8 cellular contexts compared by ENCODE assay signal in genomic region chr20:57596998-57597939, GRCh38. TPM values are rescaled to one million over a fixed set of nuclear protein-coding genes. Genes with fewer than 3 reads are reported as not detected.
DNase-seq lines count a peak whose midpoint lies in the region; ATAC-seq and TF ChIP-seq lines count a peak whose summit lies in the region.

No MANE protein-coding gene starts in this region.

- H3K9me3 Mint-ChIP-seq in activated naive CD4-positive, alpha-beta T cell treated with anti-CD3 and anti-CD28 coated beads for 36 hours, result no peaks in the 10 kb centered on the region

- H3K4me3 ChIP-seq in prostate gland, result no peak overlapping the region

- no peaks in the 10 kb centered on the region for H3K4me1 ChIP-seq in prostate gland (replicated peaks)

- no peaks in the 10 kb centered on the region for H3K27me3 ChIP-seq in prostate gland (replicated peaks; ENCODE audit: insufficient read depth)

- H3K27ac ChIP-seq in prostate gland, result no peak overlapping the region

- no peak overlapping the region for H3K27ac Mint-ChIP-seq in activated naive CD4-positive, alpha-beta T cell treated with anti-CD3 and anti-CD28 coated beads for 36 hours

- H3K9me3 ChIP-seq in prostate gland, result no peaks in the 10 kb centered on the region

- no peaks in the 10 kb centered on the region for H3K36me3 ChIP-seq in prostate gland

- WGBS in prostate gland, result 30% methylated on average over 27 of the region's 39 CpGs

- peaks cover 1% of the 10 kb centered on the region for H3K4me1 Mint-ChIP-seq in activated naive CD4-positive, alpha-beta T cell treated with anti-CD3 and anti-CD28 coated beads for 36 hours (ENCODE audit: low read depth)

- H3K36me3 Mint-ChIP-seq in activated naive CD4-positive, alpha-beta T cell treated with anti-CD3 and anti-CD28 coated beads for 36 hours (ENCODE audit: low read depth), result no peaks in the 10 kb centered on the region

- intact Hi-C loops in activated naive CD4-positive, alpha-beta T cell treated with anti-CD3 and anti-CD28 coated beads for 36 hours (cut with micrococcal nuclease), result loop anchor here (1.0 to 2.0 kb wide), 5 partner anchors 58 to 612 kb away; no protein-coding TSS in a partner anchor
- intact Hi-C loops in head of caudate nucleus (cut with DNase I), result loop anchor here (2.0 to 10.0 kb wide), 2 partner anchors 222 to 612 kb away; no protein-coding TSS in a partner anchor
- intact Hi-C loops in prostate gland (cut with DNase I), result loop anchor here (1.0 to 5.0 kb wide), 2 partner anchors 55 to 613 kb away; no protein-coding TSS in a partner anchor

- H3K4me3 Mint-ChIP-seq in activated naive CD4-positive, alpha-beta T cell treated with anti-CD3 and anti-CD28 coated beads for 36 hours, result no peak overlapping the region

- DNase-seq in NCI-H1436 (lab: John Stamatoyannopoulos, UW) (peak; percentile 56), NCI-H1436 treated with DMSO at 0.1 percent for 48 hours (lab: John Stamatoyannopoulos, UW) (no peak), HPDE6-E6E7 (ENCODE audit: extremely low spot score) (peak; percentile 86), SK-N-DZ (ENCODE audit: low spot score) (peak; percentile 58), head of caudate nucleus (peak; percentile 45 to 89 (median 75)), prostate gland (ENCODE audit: low spot score) (peak; percentile 57)
- DNase-seq in activated naive CD4-positive, alpha-beta T cell treated with anti-CD3 and anti-CD28 coated beads for 36 hours, result peak; percentile 69

- peak; percentile 96 to 98 (median 98) for TF ChIP-seq CTCF in prostate gland (IDR thresholded peaks at IDR 0.05)

- ATAC-seq in GM21723 (IDR thresholded peaks at IDR 0.05; ENCODE audit: unreplicated experiment), result no peak

- TF ChIP-seq POLR2A in prostate gland (IDR thresholded peaks at IDR 0.05), result no peak

- CTCF ChIA-PET in activated naive CD4-positive, alpha-beta T cell treated with anti-CD3 and anti-CD28 coated beads for 36 hours (lab: Charles Lee), result interaction anchor here (1.0 to 1.9 kb wide), 21 partner anchors 9 to 613 kb away, joined by 3 to 7 read pairs (median 4); partner anchors contain the start of gene ZBP1

- H3K27me3 Mint-ChIP-seq in activated naive CD4-positive, alpha-beta T cell treated with anti-CD3 and anti-CD28 coated beads for 36 hours (ENCODE audit: low read depth), result no peaks in the 10 kb centered on the region

RNA-seq across cellular contexts. Expression of gene ZBP1, which starts 23.0 kb away (rescaled TPM):
- polyA plus RNA-seq in SK-N-DZ (2014; cell fraction: cytosol; rRNA removed), result not detected in 2 replicates
- polyA plus RNA-seq in SK-N-DZ (2014; cell fraction: nucleus; rRNA removed), result not detected in 2 replicates
- total RNA-seq in activated naive CD4-positive, alpha-beta T cell treated with anti-CD3 and anti-CD28 coated beads for 36 hours, result under 1 TPM in 1 of 2 experiments, not detected in 1; 0.14 TPM
- 1 to 10 TPM in 1 of 2 donors, under 1 TPM in 1; 0.14 to 8.9 TPM for total RNA-seq in prostate gland

RNA-seq across cellular contexts. Expression of gene PCK1, which starts 36.4 kb away (rescaled TPM):
- polyA plus RNA-seq in SK-N-DZ (2014; cell fraction: cytosol; rRNA removed), result not detected in 2 replicates
- not detected in 2 replicates for polyA plus RNA-seq in SK-N-DZ (2014; cell fraction: nucleus; rRNA removed)
- total RNA-seq in activated naive CD4-positive, alpha-beta T cell treated with anti-CD3 and anti-CD28 coated beads for 36 hours, result not detected
- total RNA-seq in prostate gland, result under 1 TPM in 1 of 2 donors, not detected in 1; 0.68 TPM
